ENCODE assay signal across 1 cellular context in genomic region chr6:15722731-15723130, GRCh38.
TF ChIP-seq lines count a peak whose summit lies in the region.

No MANE protein-coding gene starts in this region.

TF ChIP-seq in K562, 482 proteins besides CTCF, POLR2A, EP300 and RAD21 (continued from another document):
- peak; percentile 84 for TF ChIP-seq PRDM10 (IDR thresholded peaks at IDR 0.05; ENCODE audit: partially characterized antibody)
- no peak for TF ChIP-seq ZFP1 (CRISPR knock-in tag; IDR thresholded peaks at IDR 0.05)
- TF ChIP-seq ZNF24 (IDR thresholded peaks at IDR 0.05) = no peak
- TF ChIP-seq CHAMP1 (IDR thresholded peaks at IDR 0.05) = peak; percentile 72
- no peak for TF ChIP-seq CGGBP1 (CRISPR knock-in tag; IDR thresholded peaks at IDR 0.05)
- no peak for TF ChIP-seq SNRNP70 (optimal IDR thresholded peaks at IDR 0.05; ENCODE audit: low read depth, low read length)
- TF ChIP-seq CEBPB (tag; IDR thresholded peaks at IDR 0.05) = no peak
- TF ChIP-seq ZBTB17 (CRISPR knock-in tag; IDR thresholded peaks at IDR 0.05) = no peak
- TF ChIP-seq SP2 (IDR thresholded peaks at IDR 0.05; ENCODE audit: extremely low read depth, low read depth, low read length, poor library complexity, severe bottlenecking) = no peak
- no peak for TF ChIP-seq PRMT5 (CRISPR knock-in tag; IDR thresholded peaks at IDR 0.05)
- no peak for TF ChIP-seq TRIM25 (IDR thresholded peaks at IDR 0.05; ENCODE audit: borderline replicate concordance)
- no peak for TF ChIP-seq ZNF778 (CRISPR knock-in tag; IDR thresholded peaks at IDR 0.05)
- no peak for TF ChIP-seq MGA (IDR thresholded peaks at IDR 0.05)
